In the genomic region with DNA sequence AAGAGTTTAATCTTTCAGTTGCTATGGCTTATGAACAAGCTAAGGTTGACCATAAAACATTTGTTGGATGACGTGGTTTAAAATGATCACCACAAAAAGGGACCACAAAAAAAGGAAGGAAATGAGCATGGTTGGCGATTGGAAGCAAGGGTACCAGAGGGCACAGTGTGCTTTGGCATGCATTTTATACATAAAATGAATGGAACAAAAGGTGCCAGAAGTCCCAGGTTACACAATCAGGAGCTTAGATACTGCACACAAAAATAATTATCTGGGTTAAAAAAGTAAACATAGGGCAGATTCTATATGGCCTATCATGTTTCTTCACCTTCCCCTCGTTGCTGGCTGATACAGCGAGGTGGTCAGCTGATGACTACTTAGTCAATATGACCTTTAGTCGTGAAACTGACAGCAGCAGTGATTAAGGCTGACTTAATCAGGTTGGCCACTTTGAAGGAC, we compare ENCODE assay signal across 9 cellular contexts. TPM values are rescaled to one million over a fixed set of nuclear protein-coding genes. Genes with fewer than 3 reads are reported as not detected.
A peak's percentile ranks its signal among the peaks of the same experiment; 100 is the strongest.
DNase-seq lines count a peak whose midpoint lies in the region; ATAC-seq, FAIRE-seq and TF ChIP-seq lines count a peak whose summit lies in the region.
"Had no signal": no experiment of that assay in that cellular context is flagged by ENCODE, and none has a peak within 500 bp of the region (broad histone marks: within the 10 kb centered on the region; RNA-seq: fewer than 3 reads in every experiment).

No MANE protein-coding gene starts in this region.

- H3K27ac Mint-ChIP-seq in activated B cell treated with CpG ODN at 0.5 μM for 24 hours: no peak overlapping the region
- H3K27ac Mint-ChIP-seq in CD8-positive, alpha-beta memory T cell: peak overlapping the region in 3 of 8 donors; percentile 58 to 64 (median 61)

- H3K9me3 ChIP-seq in HepG2 (ENCODE audit: low read length): no peaks in the 10 kb centered on the region
- H3K9me3 ChIP-seq in CD8-positive, alpha-beta memory T cell (ENCODE audit: low read length): no peaks in the 10 kb centered on the region

- peaks cover 1 to 40% of the 10 kb centered on the region in 2 experiments; a peak in 4 of 5 replicates for H3K36me3 ChIP-seq in HepG2 (replicated peaks in 1 of 2; ENCODE audit: control insufficient read depth in 1 of 2, insufficient read depth in 2 of 2, low read length in 2 of 2)
- peaks cover 18% of the 10 kb centered on the region for H3K36me3 ChIP-seq in CD8-positive, alpha-beta memory T cell (ENCODE audit: insufficient read depth, low read length)

- H3K9ac ChIP-seq in HepG2 (ENCODE audit: insufficient read depth, low read depth, low read length): no peak overlapping the region

- H2AFZ ChIP-seq in HepG2 (ENCODE audit: low read length): no peak overlapping the region

- H3K4me1 ChIP-seq in HepG2 (ENCODE audit: insufficient read depth, low read length): peaks cover 17% of the 10 kb centered on the region
- H3K4me1 ChIP-seq in CD8-positive, alpha-beta memory T cell (ENCODE audit: insufficient read depth, low read length): no peaks in the 10 kb centered on the region

- H3K4me1 Mint-ChIP-seq in activated B cell treated with CpG ODN at 0.5 μM for 24 hours: peaks cover 17% of the 10 kb centered on the region
- H3K4me1 Mint-ChIP-seq in CD8-positive, alpha-beta memory T cell: peaks cover 10 to 27% (median 18%) of the 10 kb centered on the region in 3 donors

- H3K4me3 ChIP-seq in HepG2 (replicated peaks in 1 of 3; ENCODE audit: insufficient read depth in 1 of 3, low read depth in 2 of 3, low read length in 3 of 3): no peak overlapping the region
- H3K4me3 ChIP-seq in CD8-positive, alpha-beta memory T cell (ENCODE audit: low read length): no peak overlapping the region

- TF ChIP-seq CTCF in D721Med (IDR thresholded peaks at IDR 0.05; ENCODE audit: insufficient read depth, missing control alignments): no peak
- no peak for TF ChIP-seq CTCF in activated B cell treated with CpG ODN at 0.5 μM for 24 hours (IDR thresholded peaks at IDR 0.05)
- TF ChIP-seq CTCF in HepG2 (CRISPR knock-in tag; IDR thresholded peaks at IDR 0.05): no peak

- WGBS in HepG2 (ENCODE audit: low lambda C conversion rate): 37% methylated on average over 5 of the region's 5 CpGs

- FAIRE-seq in D721Med (lab: Jason Lieb, UNC) (peak; percentile 35), HepG2 (lab: Jason Lieb, UNC) (peak; percentile 88)

- TF ChIP-seq EP300 in HepG2 (IDR thresholded peaks at IDR 0.05; ENCODE audit: low read depth in 2 of 2, low read length in 2 of 2) (peak in 1 of 2 experiments; percentile 63; a peak in 1 of 4 replicates), HepG2 (CRISPR knock-in tag; IDR thresholded peaks at IDR 0.05; ENCODE audit: borderline replicate concordance) (peak; percentile 34; the same call in 1 of the 2 replicates)

- peak overlapping the region; percentile 16; the same call in 1 of the 2 replicates for H3K4me2 ChIP-seq in HepG2 (ENCODE audit: low read depth, low read length)

- TF ChIP-seq POLR2A in HepG2 (IDR thresholded peaks at IDR 0.05; ENCODE audit: insufficient read depth in 1 of 2, low read depth in 2 of 2, low read length in 2 of 2): no peak

- in situ Hi-C loops in HepG2 (cut with HindIII; ENCODE audit: extremely low pct_ligation_motif_present, low pct_unique_long_range_greater_than_20kb): no loop called here

- no peaks in the 10 kb centered on the region for H3K27me3 ChIP-seq in HepG2 (ENCODE audit: control insufficient read depth in 1 of 2, insufficient read depth in 2 of 2, low read length in 2 of 2)
- H3K27me3 ChIP-seq in CD8-positive, alpha-beta memory T cell (ENCODE audit: insufficient read depth, low read length, poor library complexity, severe bottlenecking): no peaks in the 10 kb centered on the region

- DNase-seq in D721Med (ENCODE audit: insufficient read length, low spot score) (no peak), activated B cell treated with CpG ODN at 0.5 μM for 24 hours (no peak), HepG2 (ENCODE audit: low spot score) (peak; percentile 86), epidermal melanocyte (ENCODE audit: insufficient read length, low spot score) (no peak), NCI-H82 treated with DMSO at 0.1 percent for 48 hours (lab: John Stamatoyannopoulos, UW; ENCODE audit: unreplicated experiment) (no peak)
- DNase-seq in activated effector memory CD4-positive, alpha-beta T cell treated with anti-CD3 and anti-CD28 coated beads, Interleukin-2, amount 50 U/mL, for 16 hours: no peak
- DNase-seq in CD8-positive, alpha-beta memory T cell: no peak
- DNase-seq: retina had no signal

- no peaks in the 10 kb centered on the region for H3K9me3 Mint-ChIP-seq in activated B cell treated with CpG ODN at 0.5 μM for 24 hours
- H3K9me3 Mint-ChIP-seq in CD8-positive, alpha-beta memory T cell: no peaks in the 10 kb centered on the region

- no TSS peak for BruUV-seq in HepG2 (replicated peaks; lab: Mats Ljungman, UMichigan)

- CTCF ChIA-PET in activated B cell treated with CpG ODN at 0.5 μM for 24 hours (lab: Charles Lee): no interaction called here
- CTCF ChIA-PET in HepG2 (lab: Yijun Ruan, JAX; ENCODE audit: low intra/inter-chr PET ratio, low total read pairs): no interaction called here
- CTCF ChIA-PET in CD8-positive, alpha-beta memory T cell (lab: Charles Lee): no interaction called here

- intact Hi-C loops in activated B cell treated with CpG ODN at 0.5 μM for 24 hours (cut with micrococcal nuclease): no loop called here
- intact Hi-C loops in HepG2 (cut with micrococcal nuclease; ENCODE audit: unreplicated experiment): loop anchor here (2.0 kb wide), 1 partner anchor 51 kb away; the partner anchor contains the start of gene ZC3H14

- no peak overlapping the region for H3K4me3 Mint-ChIP-seq in activated B cell treated with CpG ODN at 0.5 μM for 24 hours
- no peak overlapping the region for H3K4me3 Mint-ChIP-seq in CD8-positive, alpha-beta memory T cell

- no peaks in the 10 kb centered on the region for H3K79me2 ChIP-seq in HepG2 (ENCODE audit: insufficient read depth, low read length)

- peak; percentile 34 for ATAC-seq in HG03378 (IDR thresholded peaks at IDR 0.05; ENCODE audit: unreplicated experiment)
- peak; percentile 31 for ATAC-seq in activated B cell treated with CpG ODN at 0.5 μM for 24 hours (ENCODE audit: low read depth)
- ATAC-seq in HepG2: peak; percentile 99

- H3K27me3 Mint-ChIP-seq in activated B cell treated with CpG ODN at 0.5 μM for 24 hours: no peaks in the 10 kb centered on the region
- no peaks in the 10 kb centered on the region for H3K27me3 Mint-ChIP-seq in CD8-positive, alpha-beta memory T cell

- no peak for TF ChIP-seq RAD21 in HepG2 (CRISPR knock-in tag; IDR thresholded peaks at IDR 0.05)

- peaks cover 61% of the 10 kb centered on the region for H3K36me3 Mint-ChIP-seq in activated B cell treated with CpG ODN at 0.5 μM for 24 hours (ENCODE audit: low read depth)
- H3K36me3 Mint-ChIP-seq in CD8-positive, alpha-beta memory T cell: peaks cover 13 to 72% (median 31%) of the 10 kb centered on the region in 3 donors

- H3K27ac ChIP-seq in HepG2 (ENCODE audit: extremely low read length, insufficient read depth, low read length): peak overlapping the region; percentile 53
- no peak overlapping the region for H3K27ac ChIP-seq in CD8-positive, alpha-beta memory T cell (ENCODE audit: low read depth, low read length)

- POLR2A ChIA-PET in activated B cell treated with CpG ODN at 0.5 μM for 24 hours (lab: Charles Lee): no interaction called here
- POLR2A ChIA-PET in HepG2 (lab: Yijun Ruan, JAX): no interaction called here
- POLR2A ChIA-PET in CD8-positive, alpha-beta memory T cell (lab: Charles Lee): no interaction called here

- H4K20me1 ChIP-seq in HepG2 (ENCODE audit: insufficient read depth, low read length): no peaks in the 10 kb centered on the region

RNA-seq across cellular contexts. Expression of gene ZC3H14, which starts 50.7 kb away (rescaled TPM):
- total RNA-seq in activated B cell treated with CpG ODN at 0.5 μM for 24 hours: 38.7 and 45.0 TPM in 2 replicates
- total RNA-seq in HepG2 (2016; rRNA removed; fragmentation: Illumina TruSeq; extraction: Trizol): 65.1 and 94.2 TPM in 2 replicates
- 54.6 and 64.5 TPM in 2 replicates for total RNA-seq in HepG2 (2016; cell fraction: cytosol; rRNA removed; fragmentation: Illumina TruSeq; extraction: Trizol; ENCODE audit: low read depth)
- 59.7 and 87.2 TPM in 2 replicates for total RNA-seq in HepG2 (2016; cell fraction: insoluble cytoplasmic fraction; rRNA removed; fragmentation: Illumina TruSeq; extraction: Trizol)
- 25.9 and 26.0 TPM in 2 replicates for total RNA-seq in HepG2 (2016; cell fraction: membrane; rRNA removed; fragmentation: Illumina TruSeq; extraction: Trizol)
- total RNA-seq in HepG2 (2016; cell fraction: nucleus; rRNA removed; fragmentation: Illumina TruSeq; extraction: Trizol): 50.6 and 52.1 TPM in 2 replicates
- polyA plus RNA-seq in HepG2 (2011; rRNA removed): 60.8 and 67.5 TPM in 2 replicates
- 37.8 and 48.4 TPM in 2 replicates for polyA plus RNA-seq in HepG2 (2011; cell fraction: cytosol; rRNA removed)
- polyA plus RNA-seq in HepG2 (2011; cell fraction: nucleus; rRNA removed): 75.4 and 75.5 TPM in 2 replicates
- 25.2 and 25.4 TPM in 2 replicates for polyA plus RNA-seq in HepG2 (2012)
- polyA plus RNA-seq in HepG2 (2016; cell fraction: cytosol; fragmentation: Illumina TruSeq; extraction: Trizol; ENCODE audit: low read depth): 6.4 and 6.5 TPM in 2 replicates
- 73.3 and 82.2 TPM in 2 replicates for polyA plus RNA-seq in HepG2 (2016; cell fraction: insoluble cytoplasmic fraction; fragmentation: Illumina TruSeq; extraction: Trizol; ENCODE audit: low read depth)
- polyA plus RNA-seq in HepG2 (2016; cell fraction: membrane; fragmentation: Illumina TruSeq; extraction: Trizol; ENCODE audit: low read depth): 8.3 and 15.1 TPM in 2 replicates
- polyA plus RNA-seq in HepG2 (2016; cell fraction: nucleus; fragmentation: Illumina TruSeq; extraction: Trizol; ENCODE audit: insufficient read depth, low read depth): 75.8 and 82.9 TPM in 2 replicates
- polyA minus RNA-seq in HepG2 (2011; rRNA and poly(A)+ RNA removed; ENCODE audit: low replicate concordance): 87.6 and 214 TPM in 2 replicates
- 38.7 and 40.2 TPM in 2 replicates for polyA minus RNA-seq in HepG2 (2011; cell fraction: cytosol; rRNA and poly(A)+ RNA removed)
- 47.1 and 51.6 TPM in 2 replicates for polyA minus RNA-seq in HepG2 (2011; cell fraction: nucleus; rRNA and poly(A)+ RNA removed)
- total RNA-seq in CD8-positive, alpha-beta memory T cell: 10 to 100 TPM; 50.3 to 56.4 TPM
- polyA plus RNA-seq in CD8-positive, alpha-beta memory T cell: 49.0 TPM

RNA-seq across cellular contexts. Expression of gene PTPN21, which starts 58.8 kb away (rescaled TPM):
- total RNA-seq in activated B cell treated with CpG ODN at 0.5 μM for 24 hours (0.10 and 0.31 TPM in 2 replicates), HepG2 (2016; rRNA removed; fragmentation: Illumina TruSeq; extraction: Trizol) (3.3 and 3.7 TPM in 2 replicates)
- total RNA-seq in HepG2 (2016; cell fraction: cytosol; rRNA removed; fragmentation: Illumina TruSeq; extraction: Trizol; ENCODE audit: low read depth): 0.53 and 0.81 TPM in 2 replicates
- 2.7 and 2.8 TPM in 2 replicates for total RNA-seq in HepG2 (2016; cell fraction: insoluble cytoplasmic fraction; rRNA removed; fragmentation: Illumina TruSeq; extraction: Trizol)
- total RNA-seq in HepG2 (2016; cell fraction: membrane; rRNA removed; fragmentation: Illumina TruSeq; extraction: Trizol): 2.0 and 2.4 TPM in 2 replicates
- 5.0 and 6.9 TPM in 2 replicates for total RNA-seq in HepG2 (2016; cell fraction: nucleus; rRNA removed; fragmentation: Illumina TruSeq; extraction: Trizol)
- 2.0 and 2.8 TPM in 2 replicates for polyA plus RNA-seq in HepG2 (2011; rRNA removed)
- polyA plus RNA-seq in HepG2 (2011; cell fraction: cytosol; rRNA removed): 1.3 and 1.9 TPM in 2 replicates
- polyA plus RNA-seq in HepG2 (2011; cell fraction: nucleus; rRNA removed): 4.3 and 4.8 TPM in 2 replicates
- polyA plus RNA-seq in HepG2 (2012): 1.9 and 2.2 TPM in 2 replicates
- 0.18 and 0.32 TPM in 2 replicates for polyA plus RNA-seq in HepG2 (2016; cell fraction: cytosol; fragmentation: Illumina TruSeq; extraction: Trizol; ENCODE audit: low read depth)
- 2.4 and 2.5 TPM in 2 replicates for polyA plus RNA-seq in HepG2 (2016; cell fraction: insoluble cytoplasmic fraction; fragmentation: Illumina TruSeq; extraction: Trizol; ENCODE audit: low read depth)
- 0.85 and 1.3 TPM in 2 replicates for polyA plus RNA-seq in HepG2 (2016; cell fraction: membrane; fragmentation: Illumina TruSeq; extraction: Trizol; ENCODE audit: low read depth)
- 6.7 and 7.3 TPM in 2 replicates for polyA plus RNA-seq in HepG2 (2016; cell fraction: nucleus; fragmentation: Illumina TruSeq; extraction: Trizol; ENCODE audit: insufficient read depth, low read depth)
- 2.7 and 5.2 TPM in 2 replicates for polyA minus RNA-seq in HepG2 (2011; rRNA and poly(A)+ RNA removed; ENCODE audit: low replicate concordance)
- 2.4 and 3.0 TPM in 2 replicates for polyA minus RNA-seq in HepG2 (2011; cell fraction: cytosol; rRNA and poly(A)+ RNA removed)
- polyA minus RNA-seq in HepG2 (2011; cell fraction: nucleus; rRNA and poly(A)+ RNA removed): 5.9 and 7.6 TPM in 2 replicates
- total RNA-seq in CD8-positive, alpha-beta memory T cell: under 1 TPM; 0.28 to 0.53 TPM
- polyA plus RNA-seq in CD8-positive, alpha-beta memory T cell: not detected

Comparison
In these comparisons a context has a peak if more than half of its experiments do, and no peak if none do; other contexts are left out.
1. ATAC-seq: peak in every context shown above with its lines; median percentile 99 in HepG2; 34 in HG03378; 31 in activated B cell treated with CpG ODN at 0.5 μM for 24 hours.